Comparison of ENCODE assay signal across 1 cellular context in genomic region chr1:25729774-25730173, GRCh38.
TF ChIP-seq lines count a peak whose summit lies in the region.

No MANE protein-coding gene starts in this region.

TF ChIP-seq in GM23338, 12 proteins besides CTCF, POLR2A, EP300 and RAD21 (continued from another document):
- TF ChIP-seq REST (IDR thresholded peaks at IDR 0.05; ENCODE audit: unreplicated experiment) (no peak), EZH2phosphoT487 (IDR thresholded peaks at IDR 0.05; ENCODE audit: unreplicated experiment) (no peak)
TF ChIP-seq in GM23338: peak in this region for 0.
